In the genomic region with DNA sequence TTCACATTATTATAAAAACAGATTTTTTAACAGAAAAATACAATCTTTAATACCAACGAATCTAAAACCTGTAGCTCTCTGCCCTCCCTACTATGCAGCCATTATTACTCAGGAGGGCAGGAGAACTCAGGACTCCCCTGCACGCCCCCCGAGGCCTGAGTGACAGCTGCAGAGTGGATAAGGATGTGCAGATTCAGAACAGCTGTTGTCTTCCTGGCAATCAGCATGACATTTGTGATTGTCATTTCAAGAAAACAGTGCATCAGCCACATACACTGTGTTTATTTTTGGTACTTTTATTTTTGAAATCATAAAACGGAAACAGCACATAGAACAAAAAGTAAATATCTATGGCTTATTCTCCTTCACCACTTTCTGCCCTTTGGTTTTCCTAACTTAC, we compare ENCODE assay signal across 14 cellular contexts.
DNase-seq lines count a peak whose midpoint lies in the region; ATAC-seq and TF ChIP-seq lines count a peak whose summit lies in the region.
"Had no signal": no experiment of that assay in that cellular context is flagged by ENCODE, and none has a peak within 500 bp of the region (broad histone marks: within the 10 kb centered on the region; RNA-seq: fewer than 3 reads in every experiment).

No MANE protein-coding gene starts in this region.

- no peaks in the 10 kb centered on the region for H3F3A ChIP-seq in neural cell (ENCODE audit: insufficient read depth, low read length, poor library complexity, severe bottlenecking)

- no peaks in the 10 kb centered on the region for H3K9me2 ChIP-seq in neural cell (ENCODE audit: insufficient read depth, low read length)

- H3K4me2 ChIP-seq in neural cell (ENCODE audit: low read length): no peak overlapping the region

- H3K9me3 ChIP-seq in neural cell (ENCODE audit: low read length): no peaks in the 10 kb centered on the region

- TF ChIP-seq EP300 in neural cell (conservative IDR thresholded peaks at IDR 0.05; ENCODE audit: poor library complexity, severe bottlenecking): peak; percentile 86

- H3K79me2 ChIP-seq in neural cell (replicated peaks; ENCODE audit: insufficient read depth, low read length): no peaks in the 10 kb centered on the region

- no peak overlapping the region for H3K4me3 ChIP-seq in neural cell (ENCODE audit: low read length)
- H3K4me3 ChIP-seq: GM23248 had no signal

- no peak for TF ChIP-seq RAD21 in neural cell (conservative IDR thresholded peaks at IDR 0.05)

- no peak for TF ChIP-seq CTCF in neural cell (IDR thresholded peaks at IDR 0.05; ENCODE audit: poor library complexity, severe bottlenecking)

- no peak overlapping the region for H2AFZ ChIP-seq in neural cell (ENCODE audit: low read depth, low read length)
- H2AFZ ChIP-seq: GM23248 had no signal

- no peak overlapping the region for H3K9ac ChIP-seq in neural cell (ENCODE audit: low read length)
- H3K9ac ChIP-seq: GM23248 had no signal

- H3K27me3 ChIP-seq in neural cell (ENCODE audit: insufficient read depth, low read depth, low read length): no peaks in the 10 kb centered on the region

- DNase-seq in NCI-H524 (lab: John Stamatoyannopoulos, UW) (peak; percentile 3 to 54), NCI-H524 treated with DMSO at 0.1 percent for 48 hours (lab: John Stamatoyannopoulos, UW) (no peak), NCI-H82 treated with DMSO at 0.1 percent for 48 hours (lab: John Stamatoyannopoulos, UW; ENCODE audit: unreplicated experiment) (peak; percentile 1)
- DNase-seq in activated T-cell treated with anti-CD3 and anti-CD28 coated beads, Interleukin-2, amount 50 U/mL, for 48 hours: no peak
- DNase-seq: 8988T; CD4-positive, alpha-beta memory T cell; DMS79; GM23248 had no signal

- H3K36me3 ChIP-seq in neural cell (ENCODE audit: insufficient read depth, low read length): no peaks in the 10 kb centered on the region

- no peaks in the 10 kb centered on the region for H4K20me1 ChIP-seq in neural cell (ENCODE audit: insufficient read depth)

- H3K27ac ChIP-seq in neural cell (ENCODE audit: low read length): no peak overlapping the region
- H3K27ac ChIP-seq: C4-2B, GM23248 had no signal

- peak; percentile 68 for ATAC-seq in GM18519 (IDR thresholded peaks at IDR 0.05; ENCODE audit: low FRiP score, unreplicated experiment)
- ATAC-seq in GM18909 (IDR thresholded peaks at IDR 0.05; ENCODE audit: poor library complexity, unreplicated experiment): no peak
- no peak for ATAC-seq in GM18511 (IDR thresholded peaks at IDR 0.05; ENCODE audit: unreplicated experiment)
- ATAC-seq: HCT116 had no signal

TF ChIP-seq in neural cell, 6 proteins besides CTCF, POLR2A, EP300 and RAD21:
- peak; percentile 64 for TF ChIP-seq POLR2AphosphoS5 (IDR thresholded peaks at IDR 0.05)
- TF ChIP-seq, protein P1, sequence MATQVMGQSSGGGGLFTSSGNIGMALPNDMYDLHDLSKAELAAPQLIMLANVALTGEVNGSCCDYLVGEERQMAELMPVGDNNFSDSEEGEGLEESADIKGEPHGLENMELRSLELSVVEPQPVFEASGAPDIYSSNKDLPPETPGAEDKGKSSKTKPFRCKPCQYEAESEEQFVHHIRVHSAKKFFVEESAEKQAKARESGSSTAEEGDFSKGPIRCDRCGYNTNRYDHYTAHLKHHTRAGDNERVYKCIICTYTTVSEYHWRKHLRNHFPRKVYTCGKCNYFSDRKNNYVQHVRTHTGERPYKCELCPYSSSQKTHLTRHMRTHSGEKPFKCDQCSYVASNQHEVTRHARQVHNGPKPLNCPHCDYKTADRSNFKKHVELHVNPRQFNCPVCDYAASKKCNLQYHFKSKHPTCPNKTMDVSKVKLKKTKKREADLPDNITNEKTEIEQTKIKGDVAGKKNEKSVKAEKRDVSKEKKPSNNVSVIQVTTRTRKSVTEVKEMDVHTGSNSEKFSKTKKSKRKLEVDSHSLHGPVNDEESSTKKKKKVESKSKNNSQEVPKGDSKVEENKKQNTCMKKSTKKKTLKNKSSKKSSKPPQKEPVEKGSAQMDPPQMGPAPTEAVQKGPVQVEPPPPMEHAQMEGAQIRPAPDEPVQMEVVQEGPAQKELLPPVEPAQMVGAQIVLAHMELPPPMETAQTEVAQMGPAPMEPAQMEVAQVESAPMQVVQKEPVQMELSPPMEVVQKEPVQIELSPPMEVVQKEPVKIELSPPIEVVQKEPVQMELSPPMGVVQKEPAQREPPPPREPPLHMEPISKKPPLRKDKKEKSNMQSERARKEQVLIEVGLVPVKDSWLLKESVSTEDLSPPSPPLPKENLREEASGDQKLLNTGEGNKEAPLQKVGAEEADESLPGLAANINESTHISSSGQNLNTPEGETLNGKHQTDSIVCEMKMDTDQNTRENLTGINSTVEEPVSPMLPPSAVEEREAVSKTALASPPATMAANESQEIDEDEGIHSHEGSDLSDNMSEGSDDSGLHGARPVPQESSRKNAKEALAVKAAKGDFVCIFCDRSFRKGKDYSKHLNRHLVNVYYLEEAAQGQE (IDR thresholded peaks at IDR 0.05; ENCODE audit: borderline replicate concordance): no peak

Comparison
In these comparisons a context has a peak if more than half of its experiments do, and no peak if none do; other contexts are left out.
1. DNase-seq: peak in NCI-H524 (2 of 2) and NCI-H82 treated with DMSO at 0.1 percent for 48 hours (single experiment); none in NCI-H524 treated with DMSO at 0.1 percent for 48 hours (single experiment) and activated T-cell treated with anti-CD3 and anti-CD28 coated beads, Interleukin-2, amount 50 U/mL, for 48 hours (0 of 2).